8 cellular contexts compared by ENCODE assay signal in the genomic region with DNA sequence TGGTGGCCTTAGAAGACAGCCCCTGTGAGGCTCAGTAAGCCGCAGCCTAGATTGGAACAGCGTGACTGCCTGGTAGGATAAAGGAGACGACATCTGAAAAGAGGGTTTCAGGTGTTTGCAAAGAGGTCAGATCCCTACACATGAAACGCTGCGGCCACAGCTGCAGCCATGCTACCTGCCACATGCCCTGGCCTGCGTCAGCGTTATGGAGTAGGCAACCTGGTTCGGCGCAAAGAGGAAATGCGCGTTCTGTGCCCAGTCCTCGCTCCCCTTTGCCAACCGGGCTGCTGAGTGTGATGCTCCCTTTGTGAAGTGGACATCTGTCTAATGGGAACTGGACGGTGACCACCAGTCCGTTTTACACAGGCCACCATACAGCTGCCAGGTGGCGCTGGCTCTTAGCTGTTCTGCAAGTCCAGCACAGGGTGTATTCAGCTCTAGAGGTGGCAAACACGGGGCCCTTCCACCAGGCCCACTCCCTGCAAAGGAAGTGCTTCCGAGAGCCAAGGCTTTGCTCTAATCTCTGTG.
A peak's percentile ranks its signal among the peaks of the same experiment; 100 is the strongest.
DNase-seq lines count a peak whose midpoint lies in the region; ATAC-seq and TF ChIP-seq lines count a peak whose summit lies in the region.

No MANE protein-coding gene starts in this region.

- DNase-seq in GM13977 (ENCODE audit: low spot score) (no peak), osteocyte (ENCODE audit: extremely low spot score, unreplicated experiment) (peak; percentile 63), NCI-H226 (no peak), HAP-1 (ENCODE audit: low spot score in 2 of 2) (no peak)

- H3K27ac Mint-ChIP-seq in brain = peak overlapping the region in 4 of 5 experiments; percentile 45 to 91 (median 74)
- no peak overlapping the region for H3K27ac Mint-ChIP-seq in osteocyte (ENCODE audit: unreplicated experiment)

- H3K4me3 Mint-ChIP-seq in brain = no peak overlapping the region
- H3K4me3 Mint-ChIP-seq in osteocyte (ENCODE audit: unreplicated experiment) = no peak overlapping the region

- no peak overlapping the region for H3K4me3 ChIP-seq in KMS-11 (IDR thresholded peaks at IDR 0.05; ENCODE audit: insufficient read depth, low read depth, low read length)
- no peak overlapping the region for H3K4me3 ChIP-seq in HAP-1

- H3K4me1 ChIP-seq in KMS-11 (ENCODE audit: low read depth, poor library complexity, severe bottlenecking) (peaks cover 44% of the 10 kb centered on the region), HAP-1 (no peaks in the 10 kb centered on the region)

- no peaks in the 10 kb centered on the region for H3K9me3 ChIP-seq in HAP-1

- peaks cover 56% of the 10 kb centered on the region for H3K36me3 Mint-ChIP-seq in brain
- H3K36me3 Mint-ChIP-seq in osteocyte (ENCODE audit: unreplicated experiment) = peaks cover 2% of the 10 kb centered on the region

- H3K9ac ChIP-seq in KMS-11 = peak overlapping the region; percentile 56

- in situ Hi-C loops in GM13977 (cut with MboI; ENCODE audit: low pct_unique_long_range_greater_than_20kb, low sequenced_read_pairs, unreplicated experiment) (no loop called here), HAP-1 (cut with MboI; ENCODE audit: low sequenced_read_pairs) (no loop called here)

- H3K36me3 ChIP-seq in KMS-11 (ENCODE audit: insufficient read depth) = no peaks in the 10 kb centered on the region; the same call in 1 of the 2 replicates
- no peaks in the 10 kb centered on the region for H3K36me3 ChIP-seq in HAP-1 (replicated peaks)

- H3K79me2 ChIP-seq in KMS-11 (ENCODE audit: insufficient read depth, low read depth) = peaks cover 74% of the 10 kb centered on the region; the same call in 1 of the 2 replicates

- H3K27me3 Mint-ChIP-seq in brain = no peaks in the 10 kb centered on the region
- no peaks in the 10 kb centered on the region for H3K27me3 Mint-ChIP-seq in osteocyte (ENCODE audit: unreplicated experiment)

- peak overlapping the region; percentile 88 for H3K27ac ChIP-seq in KMS-11

- H3K4me2 ChIP-seq in KMS-11 = peak overlapping the region; percentile 35

- no peak overlapping the region for H2AFZ ChIP-seq in KMS-11 (ENCODE audit: low read depth)

- H3K9me3 Mint-ChIP-seq in brain (peaks cover 0 to 9% (median 0%) of the 10 kb centered on the region in 5 experiments), osteocyte (ENCODE audit: unreplicated experiment) (no peaks in the 10 kb centered on the region)

- ATAC-seq in GM21528 (IDR thresholded peaks at IDR 0.05; ENCODE audit: low FRiP score, unreplicated experiment) (no peak), GM19023 (IDR thresholded peaks at IDR 0.05; ENCODE audit: unreplicated experiment) (no peak)

- no peaks in the 10 kb centered on the region for H4K20me1 ChIP-seq in KMS-11 (ENCODE audit: insufficient read depth)

- H3K4me1 Mint-ChIP-seq in brain (peaks cover 55% of the 10 kb centered on the region), osteocyte (ENCODE audit: unreplicated experiment) (no peaks in the 10 kb centered on the region)

- H3K27me3 ChIP-seq in KMS-11 (ENCODE audit: insufficient read depth, low read depth) (no peaks in the 10 kb centered on the region), HAP-1 (ENCODE audit: low read depth) (no peaks in the 10 kb centered on the region)

- peak; percentile 50 for TF ChIP-seq CTCF in GM13977 (IDR thresholded peaks at IDR 0.05; ENCODE audit: extremely low read depth, insufficient read depth, missing control alignments)
- TF ChIP-seq CTCF in KMS-11 (conservative IDR thresholded peaks at IDR 0.05; ENCODE audit: low read depth, low read length) = no peak
- no peak for TF ChIP-seq CTCF in brain (conservative IDR thresholded peaks at IDR 0.05)
- no peak for TF ChIP-seq CTCF in osteocyte (IDR thresholded peaks at IDR 0.05)
